ENCODE assay signal across 1 cellular context in the genomic region with DNA sequence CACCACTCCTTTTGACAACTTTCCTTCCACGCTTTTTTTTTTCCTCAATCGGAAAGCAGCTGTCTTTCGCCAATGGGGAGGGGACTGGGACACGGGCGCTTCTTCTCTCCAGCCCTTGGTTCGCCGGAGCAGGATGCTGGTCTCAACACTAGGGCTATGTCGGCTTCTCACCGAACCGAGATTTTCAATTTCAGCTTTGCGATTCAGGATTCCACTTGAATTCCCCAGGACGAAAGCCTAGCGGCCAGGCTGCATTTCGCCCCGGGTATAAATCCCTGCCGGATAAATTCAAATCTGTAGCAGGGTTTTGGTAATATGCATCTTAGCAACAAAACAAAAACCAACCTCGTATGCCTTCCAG.
TF ChIP-seq lines count a peak whose summit lies in the region.

No MANE protein-coding gene starts in this region.

TF ChIP-seq in endothelial cell of umbilical vein, 7 proteins besides CTCF, POLR2A, EP300 and RAD21:
- TF ChIP-seq, protein P1, sequence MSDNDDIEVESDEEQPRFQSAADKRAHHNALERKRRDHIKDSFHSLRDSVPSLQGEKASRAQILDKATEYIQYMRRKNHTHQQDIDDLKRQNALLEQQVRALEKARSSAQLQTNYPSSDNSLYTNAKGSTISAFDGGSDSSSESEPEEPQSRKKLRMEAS (IDR thresholded peaks at IDR 0.05; ENCODE audit: insufficient read depth, insufficient read length): no peak
- no peak for TF ChIP-seq FOS (IDR thresholded peaks at IDR 0.05; ENCODE audit: borderline replicate concordance, insufficient read depth, low read length)
- TF ChIP-seq POLR2AphosphoS5 (IDR thresholded peaks at IDR 0.05; ENCODE audit: insufficient read depth, low read depth, low read length): no peak
- no peak for TF ChIP-seq EZH2 (IDR thresholded peaks at IDR 0.05; ENCODE audit: borderline replicate concordance, low read depth, low read length, severe bottlenecking)
- TF ChIP-seq GATA2 (IDR thresholded peaks at IDR 0.05; ENCODE audit: insufficient read depth, insufficient read length, low read depth, low read length): no peak
- no peak for TF ChIP-seq MYC (IDR thresholded peaks at IDR 0.05; ENCODE audit: low read depth, low read length)
- no peak for TF ChIP-seq JUN (IDR thresholded peaks at IDR 0.05; ENCODE audit: borderline replicate concordance, insufficient read depth, insufficient read length, low read depth)
